8 cellular contexts compared by ENCODE assay signal in the genomic region with DNA sequence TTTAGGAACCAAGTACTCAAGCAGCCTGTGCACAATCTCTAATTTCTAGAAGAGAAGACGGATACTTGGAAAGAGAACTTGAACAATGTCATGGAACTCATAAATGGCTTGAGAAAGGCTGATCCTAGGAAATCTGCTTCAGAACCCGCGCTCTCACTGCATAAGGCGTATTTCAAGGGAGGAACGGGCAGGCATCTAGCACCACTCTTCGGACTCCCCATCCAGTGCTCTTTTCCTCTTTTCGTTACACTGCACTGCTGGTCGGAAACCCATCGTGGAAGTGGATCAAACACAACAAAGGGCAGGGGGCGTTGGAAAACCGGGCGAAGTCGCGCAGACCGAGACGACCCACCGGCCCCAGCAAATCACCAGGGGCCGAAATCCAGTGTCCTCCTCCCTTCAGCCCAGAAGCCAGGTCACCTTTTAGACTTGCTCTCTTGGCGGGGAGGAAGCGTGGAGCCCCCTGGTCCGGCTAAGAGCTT. TPM values are rescaled to one million over a fixed set of nuclear protein-coding genes. Genes with fewer than 3 reads are reported as not detected.
DNase-seq lines count a peak whose midpoint lies in the region; ATAC-seq and TF ChIP-seq lines count a peak whose summit lies in the region.

No MANE protein-coding gene starts in this region.

- H2AFZ ChIP-seq in KMS-11 (ENCODE audit: low read depth): peak overlapping the region; percentile 64

- peak; percentile 1 for ATAC-seq in left lobe of liver
- ATAC-seq in thoracic aorta (ENCODE audit: insufficient number of reproducible peaks, low FRiP score, low read depth): peak; percentile 11
- no peak for ATAC-seq in HG02884 (IDR thresholded peaks at IDR 0.05; ENCODE audit: unreplicated experiment)

- H3K79me2 ChIP-seq in KMS-11 (ENCODE audit: insufficient read depth, low read depth): peaks cover 25% of the 10 kb centered on the region

- peak overlapping the region; percentile 92 for H3K27ac ChIP-seq in KMS-11
- H3K27ac ChIP-seq in thoracic aorta: peak overlapping the region; percentile 91 to 95

- H3K9me3 ChIP-seq in thoracic aorta: no peaks in the 10 kb centered on the region

- H3K9ac ChIP-seq in KMS-11: peak overlapping the region; percentile 94

- H3K36me3 Mint-ChIP-seq in brain: peaks cover 9% of the 10 kb centered on the region

- H3K4me2 ChIP-seq in KMS-11: peak overlapping the region; percentile 69

- peaks cover 16% of the 10 kb centered on the region for H3K4me1 ChIP-seq in KMS-11 (ENCODE audit: low read depth, poor library complexity, severe bottlenecking)
- H3K4me1 ChIP-seq in thoracic aorta (ENCODE audit: control insufficient read depth in 1 of 2, low read depth in 2 of 2): peaks cover 12 to 33% of the 10 kb centered on the region in 2 donors

- DNase-seq in COLO668 (lab: John Stamatoyannopoulos, UW; ENCODE audit: unreplicated experiment): peak; percentile 40
- DNase-seq in left lobe of liver (ENCODE audit: low spot score): peak; percentile 48
- no peak for DNase-seq in thoracic aorta (ENCODE audit: low spot score)
- DNase-seq in GF-D8 (lab: John Stamatoyannopoulos, UW): no peak
- DNase-seq in cerebellum (ENCODE audit: low spot score): no peak

- no peaks in the 10 kb centered on the region for H3K27me3 ChIP-seq in KMS-11 (ENCODE audit: insufficient read depth, low read depth)
- no peaks in the 10 kb centered on the region for H3K27me3 ChIP-seq in thoracic aorta (replicated peaks; ENCODE audit: insufficient read depth)

- H3K4me3 Mint-ChIP-seq in brain: peak overlapping the region; percentile 86 to 94 (median 91)

- peaks cover 29% of the 10 kb centered on the region for H3K4me1 Mint-ChIP-seq in brain

- no peak overlapping the region for H3K4me3 ChIP-seq in KMS-11 (IDR thresholded peaks at IDR 0.05; ENCODE audit: insufficient read depth, low read depth, low read length)
- peak overlapping the region; percentile 89 for H3K4me3 ChIP-seq in thoracic aorta

- peak overlapping the region; percentile 88 to 98 (median 95) for H3K27ac Mint-ChIP-seq in brain

- H3K27me3 Mint-ChIP-seq in brain: peaks cover 3% of the 10 kb centered on the region

- H3K9me3 Mint-ChIP-seq in brain: peaks cover 0 to 10% (median 0%) of the 10 kb centered on the region in 5 experiments

- no peaks in the 10 kb centered on the region for H3K36me3 ChIP-seq in KMS-11 (ENCODE audit: insufficient read depth)
- no peaks in the 10 kb centered on the region for H3K36me3 ChIP-seq in thoracic aorta

- H4K20me1 ChIP-seq in KMS-11 (ENCODE audit: insufficient read depth): no peaks in the 10 kb centered on the region

- TF ChIP-seq CTCF in KMS-11 (conservative IDR thresholded peaks at IDR 0.05; ENCODE audit: low read depth, low read length) (no peak), brain (conservative IDR thresholded peaks at IDR 0.05) (no peak), thoracic aorta (IDR thresholded peaks at IDR 0.05) (no peak)

RNA-seq across cellular contexts. Expression of gene TLNRD1, which starts 0.5 kb away (rescaled TPM):
- polyA plus RNA-seq in brain (ENCODE audit: insufficient read depth, low read depth, low replicate concordance): 7.6 TPM
- total RNA-seq in left lobe of liver (4.2 TPM), thoracic aorta (10 to 100 TPM; 34.0 to 51.1 TPM), cerebellum (8.3 TPM)

RNA-seq across cellular contexts. Expression of gene MESD, which starts 10.6 kb away (rescaled TPM):
- 17.9 TPM for polyA plus RNA-seq in brain (ENCODE audit: insufficient read depth, low read depth, low replicate concordance)
- total RNA-seq in left lobe of liver (16.6 TPM), thoracic aorta (10 to 100 TPM; 36.8 to 39.0 TPM), cerebellum (22.1 TPM)

Comparison
In these comparisons a context has a peak if more than half of its experiments do, and no peak if none do; other contexts are left out.
1. DNase-seq: peak in COLO668 (single experiment) and left lobe of liver (single experiment); none in thoracic aorta (single experiment), GF-D8 (single experiment) and cerebellum (single experiment).